ENCODE assay signal across 1 cellular context in genomic region chr9:127698985-127699670, GRCh38.
A peak's percentile ranks its signal among the peaks of the same experiment; 100 is the strongest.
TF ChIP-seq lines count a peak whose summit lies in the region.

No MANE protein-coding gene starts in this region.

TF ChIP-seq in H1, 55 proteins besides CTCF, POLR2A, EP300 and RAD21:
- TF ChIP-seq NRF1 (IDR thresholded peaks at IDR 0.05; ENCODE audit: low read depth, low read length) = no peak
- TF ChIP-seq SAP30 (IDR thresholded peaks at IDR 0.05; ENCODE audit: insufficient read depth, insufficient replicate concordance, low read length) = no peak
- TF ChIP-seq CHD1 (IDR thresholded peaks at IDR 0.05; ENCODE audit: low read depth, low read length) = no peak
- TF ChIP-seq CBX5 (IDR thresholded peaks at IDR 0.05; ENCODE audit: low read depth, low read length) = no peak
- TF ChIP-seq GABPA (IDR thresholded peaks at IDR 0.05; ENCODE audit: borderline replicate concordance, insufficient read depth, low read length) = no peak
- no peak for TF ChIP-seq CEBPB (IDR thresholded peaks at IDR 0.05; ENCODE audit: low read depth, low read length)
- TF ChIP-seq CHD2 (IDR thresholded peaks at IDR 0.05; ENCODE audit: low read length) = peak; percentile 55; the same call in 1 of the 2 replicates
- no peak for TF ChIP-seq SUZ12 (IDR thresholded peaks at IDR 0.05; ENCODE audit: low read length)
- peak; percentile 51 for TF ChIP-seq SP2 (IDR thresholded peaks at IDR 0.05; ENCODE audit: low read length)
- TF ChIP-seq ATF2 (IDR thresholded peaks at IDR 0.05; ENCODE audit: low read length) = no peak
- TF ChIP-seq BACH1 (IDR thresholded peaks at IDR 0.05; ENCODE audit: low read length) = peak; percentile 75
- TF ChIP-seq RXRA (IDR thresholded peaks at IDR 0.05; ENCODE audit: insufficient read depth, low read depth, low read length) = no peak
- no peak for TF ChIP-seq RBBP5 (IDR thresholded peaks at IDR 0.05; ENCODE audit: borderline replicate concordance, low read depth, low read length)
- no peak for TF ChIP-seq JUN (IDR thresholded peaks at IDR 0.05; ENCODE audit: low read depth, low read length)
- TF ChIP-seq USF2 (IDR thresholded peaks at IDR 0.05; ENCODE audit: low read length) = 0 out of 2 replicates have a peak, but pooled peaks have one; percentile 28
- no peak for TF ChIP-seq MAFK (IDR thresholded peaks at IDR 0.05; ENCODE audit: low read depth, low read length)
- no peak for TF ChIP-seq POU5F1 (IDR thresholded peaks at IDR 0.05; ENCODE audit: low read depth, low read length)
- no peak for TF ChIP-seq BRCA1 (IDR thresholded peaks at IDR 0.05; ENCODE audit: low read depth, low read length)
- TF ChIP-seq KDM5A (IDR thresholded peaks at IDR 0.05; ENCODE audit: low read length) = no peak
- no peak for TF ChIP-seq TCF12 (IDR thresholded peaks at IDR 0.05; ENCODE audit: low read depth, low read length)
- no peak for TF ChIP-seq YY1 (IDR thresholded peaks at IDR 0.05; ENCODE audit: low read depth, low read length)
- TF ChIP-seq TBP (IDR thresholded peaks at IDR 0.05; ENCODE audit: low read depth, low read length) = peak; percentile 55; the same call in 1 of the 2 replicates
- TF ChIP-seq HDAC2 (IDR thresholded peaks at IDR 0.05; ENCODE audit: borderline replicate concordance in 1 of 2, low read depth in 2 of 2, low read length in 2 of 2) = peak; percentile 47 to 84; a peak in 1 of 4 replicates
- peak; percentile 66 for TF ChIP-seq KDM4A (IDR thresholded peaks at IDR 0.05; ENCODE audit: low read depth, low read length, severe bottlenecking)
- peak; percentile 95 for TF ChIP-seq MAX (IDR thresholded peaks at IDR 0.05)
- TF ChIP-seq ZNF274 (IDR thresholded peaks at IDR 0.05; ENCODE audit: borderline replicate concordance, extremely low read depth, low read length) = no peak
- TF ChIP-seq RFX5 (IDR thresholded peaks at IDR 0.05; ENCODE audit: borderline replicate concordance, low read depth, low read length) = no peak
- TF ChIP-seq TEAD4 (IDR thresholded peaks at IDR 0.05; ENCODE audit: low read depth, low read length) = no peak
- peak; percentile 62; the same call in 1 of the 2 replicates for TF ChIP-seq KDM1A (IDR thresholded peaks at IDR 0.05; ENCODE audit: borderline replicate concordance, low read length)
- no peak for TF ChIP-seq CTBP2 (IDR thresholded peaks at IDR 0.05; ENCODE audit: borderline replicate concordance, insufficient read depth, insufficient read length, low read length)
- TF ChIP-seq GTF2F1 (IDR thresholded peaks at IDR 0.05; ENCODE audit: borderline replicate concordance, low read depth, low read length) = no peak
- TF ChIP-seq SRF (IDR thresholded peaks at IDR 0.05; ENCODE audit: low read depth, low read length) = no peak
- peak; percentile 88 for TF ChIP-seq SP1 (IDR thresholded peaks at IDR 0.05; ENCODE audit: low read depth, low read length)
- 0 out of 2 replicates have a peak, but pooled peaks have one; percentile 42 for TF ChIP-seq TAF1 (IDR thresholded peaks at IDR 0.05; ENCODE audit: low read depth, low read length)
- TF ChIP-seq SIRT6 (IDR thresholded peaks at IDR 0.05; ENCODE audit: low read length) = no peak
- no peak for TF ChIP-seq EZH2 (IDR thresholded peaks at IDR 0.05; ENCODE audit: low read depth, low read length, severe bottlenecking)
- TF ChIP-seq SP4 (IDR thresholded peaks at IDR 0.05; ENCODE audit: low read length) = peak; percentile 51; the same call in 1 of the 2 replicates
- no peak for TF ChIP-seq EGR1 (IDR thresholded peaks at IDR 0.05; ENCODE audit: borderline replicate concordance, low read depth, low read length)
- no peak for TF ChIP-seq TAF7 (optimal IDR thresholded peaks at IDR 0.05; ENCODE audit: borderline replicate concordance, low read depth, low read length)
- TF ChIP-seq ASH2L (IDR thresholded peaks at IDR 0.05; ENCODE audit: low read length) = peak; percentile 66
- no peak for TF ChIP-seq NANOG (IDR thresholded peaks at IDR 0.05; ENCODE audit: insufficient read depth, low read depth, low read length, poor library complexity, severe bottlenecking)
- TF ChIP-seq RNF2 (IDR thresholded peaks at IDR 0.05; ENCODE audit: borderline replicate concordance, low read depth, low read length, missing control alignments, poor library complexity, severe bottlenecking) = no peak
- TF ChIP-seq ATF3 (IDR thresholded peaks at IDR 0.05; ENCODE audit: insufficient read depth, low read depth, low read length) = no peak
- no peak for TF ChIP-seq JUND (IDR thresholded peaks at IDR 0.05; ENCODE audit: low read length)
- peak; percentile 63 for TF ChIP-seq CREB1 (IDR thresholded peaks at IDR 0.05)
- no peak for TF ChIP-seq FOSL1 (IDR thresholded peaks at IDR 0.05; ENCODE audit: insufficient read depth, low read depth, low read length)
- TF ChIP-seq BCL11A (IDR thresholded peaks at IDR 0.05; ENCODE audit: low read depth in 2 of 2, low read length in 2 of 2) = no peak
- peak; percentile 85 for TF ChIP-seq E2F6 (IDR thresholded peaks at IDR 0.05)
- TF ChIP-seq SIN3A (conservative IDR thresholded peaks at IDR 0.05 in 1 of 2, IDR thresholded peaks at IDR 0.05 in 1 of 2; ENCODE audit: low read depth in 1 of 2, low read length in 2 of 2) = no peak
- TF ChIP-seq HDAC6 (IDR thresholded peaks at IDR 0.05; ENCODE audit: low read depth, low read length) = no peak
- TF ChIP-seq SIX5 (IDR thresholded peaks at IDR 0.05; ENCODE audit: low read depth, low read length) = no peak
- no peak for TF ChIP-seq CBX8 (IDR thresholded peaks at IDR 0.05; ENCODE audit: borderline replicate concordance, low read depth, low read length)
- TF ChIP-seq CHD7 (IDR thresholded peaks at IDR 0.05; ENCODE audit: insufficient replicate concordance, low read length) = no peak
- TF ChIP-seq PHF8 (conservative IDR thresholded peaks at IDR 0.05; ENCODE audit: low read depth, low read length) = peak; percentile 65
- peak; percentile 73 for TF ChIP-seq POLR2AphosphoS5 (IDR thresholded peaks at IDR 0.05; ENCODE audit: low read depth, low read length)
